ENCODE assay signal across 8 cellular contexts in the genomic region with DNA sequence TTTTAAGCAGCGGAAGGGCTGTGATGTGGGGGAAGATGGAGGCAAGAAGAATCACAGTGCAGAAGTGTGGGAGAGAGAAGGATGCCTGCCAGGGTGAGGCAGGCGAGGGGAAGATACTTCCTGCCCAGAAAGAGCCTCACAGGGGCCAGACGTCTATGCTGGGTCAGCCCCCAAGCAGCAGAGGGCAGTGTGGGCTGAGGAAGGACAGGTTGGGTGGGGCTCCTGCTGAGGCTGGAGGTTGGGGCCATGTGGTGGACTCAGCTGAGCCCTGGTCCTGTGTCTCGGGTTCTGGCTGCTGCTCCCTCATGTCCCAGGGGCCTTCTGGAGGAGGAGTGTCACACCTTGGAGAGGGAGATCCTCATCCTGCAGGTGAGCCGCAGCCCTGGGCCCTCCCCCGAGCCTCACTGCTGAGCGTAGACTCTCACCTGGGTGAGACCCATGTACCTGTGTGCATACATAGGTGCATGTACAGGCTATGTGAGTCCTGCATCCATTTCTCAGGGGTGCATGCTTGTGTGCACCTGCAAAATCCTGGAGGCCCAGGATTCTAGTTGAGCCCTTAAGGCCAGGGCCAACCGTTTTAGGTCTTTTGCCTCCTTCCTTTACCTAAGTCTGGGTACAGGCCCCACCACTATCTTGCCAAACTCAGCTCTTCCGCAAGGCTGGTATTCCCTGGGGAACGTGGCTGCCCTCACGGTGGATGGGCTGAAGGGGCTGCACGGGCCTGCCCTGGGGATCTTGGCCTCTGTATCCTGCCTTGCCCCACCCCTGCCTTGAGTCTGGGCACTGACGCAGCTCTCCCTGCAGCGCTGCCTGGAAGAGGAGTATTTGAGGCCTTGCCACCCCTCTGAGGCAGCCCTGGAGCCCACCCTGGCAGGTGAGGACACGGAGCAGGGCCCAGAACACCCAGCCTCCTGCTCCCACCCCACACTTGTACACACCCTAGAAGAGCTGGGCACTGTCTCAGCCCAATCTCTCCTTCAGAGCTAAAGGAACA. TPM values are rescaled to one million over a fixed set of nuclear protein-coding genes. Genes with fewer than 3 reads are reported as not detected.
DNase-seq lines count a peak whose midpoint lies in the region; FAIRE-seq and TF ChIP-seq lines count a peak whose summit lies in the region.

No MANE protein-coding gene starts in this region.

- H3K4me2 ChIP-seq in GM23248 (ENCODE audit: unreplicated experiment): no peak overlapping the region

- H3K4me3 ChIP-seq in BJ (ENCODE audit: low read depth, low read length) (no peak overlapping the region), GM23248 (no peak overlapping the region), Peyer's patch (no peak overlapping the region), fibroblast of the aortic adventitia (ENCODE audit: low read depth, low read length) (no peak overlapping the region)

- TF ChIP-seq POLR2A in Peyer's patch (IDR thresholded peaks at IDR 0.05): no peak

- no peak overlapping the region for H3K27ac ChIP-seq in GM23248
- no peak overlapping the region for H3K27ac ChIP-seq in Peyer's patch

- peaks cover 11% of the 10 kb centered on the region; the same call in 1 of the 2 replicates for H3F3A ChIP-seq in GM23248 (ENCODE audit: insufficient read depth)

- H3K9me3 ChIP-seq in GM23248 (ENCODE audit: low read depth) (no peaks in the 10 kb centered on the region), Peyer's patch (no peaks in the 10 kb centered on the region)

- in situ Hi-C loops in GM23248 (cut with MboI): no loop called here

- H3K9me2 ChIP-seq in GM23248 (ENCODE audit: insufficient read depth): no peaks in the 10 kb centered on the region

- no peaks in the 10 kb centered on the region for H4K20me1 ChIP-seq in GM23248 (ENCODE audit: insufficient read depth)

- H3K9ac ChIP-seq in GM23248: no peak overlapping the region

- H3K79me2 ChIP-seq in GM23248 (ENCODE audit: insufficient read depth): no peaks in the 10 kb centered on the region

- H3K4me1 ChIP-seq in GM23248 (ENCODE audit: insufficient read depth) (peaks cover 12% of the 10 kb centered on the region), Peyer's patch (peaks cover 0 to 24% (median 4%) of the 10 kb centered on the region in 4 donors)

- H3K36me3 ChIP-seq in BJ (ENCODE audit: control insufficient read depth, insufficient read depth, low read length) (peaks cover 13% of the 10 kb centered on the region), GM23248 (ENCODE audit: low read depth) (no peaks in the 10 kb centered on the region), Peyer's patch (no peaks in the 10 kb centered on the region)

- no peaks in the 10 kb centered on the region for H3K27me3 ChIP-seq in BJ (ENCODE audit: control insufficient read depth, insufficient read depth, low read length)
- H3K27me3 ChIP-seq in GM23248 (replicated peaks; ENCODE audit: insufficient read depth): no peaks in the 10 kb centered on the region
- H3K27me3 ChIP-seq in Peyer's patch: no peaks in the 10 kb centered on the region

- H2AFZ ChIP-seq in GM23248: no peak overlapping the region

- POLR2A ChIA-PET in BJ (lab: Charles Lee): no interaction called here

- CTCF ChIA-PET in BJ (lab: Yijun Ruan, JAX): interaction anchor here (0.7 to 1.6 kb wide), 2 partner anchors 10 to 53 kb away, joined by 8 to 10 read pairs; no protein-coding TSS in a partner anchor

- TF ChIP-seq CTCF in BJ (IDR thresholded peaks at IDR 0.05; ENCODE audit: insufficient read depth, low read depth, low read length) (peak; percentile 47), Peyer's patch (IDR thresholded peaks at IDR 0.05) (peak in 4 of 6 experiments; percentile 6 to 31 (median 18)), fibroblast of the aortic adventitia (IDR thresholded peaks at IDR 0.05; ENCODE audit: insufficient read depth, low read length) (peak; percentile 38)

- DNase-seq in BJ (ENCODE audit: low read depth): no peak
- peak; percentile 63 for DNase-seq in GM23248
- DNase-seq in Peyer's patch: no peak
- DNase-seq in fibroblast of the aortic adventitia (ENCODE audit: low read depth): no peak
- DNase-seq in mesenteric fat pad (ENCODE audit: low spot score): no peak
- no peak for DNase-seq in putamen (ENCODE audit: low spot score)
- no peak for DNase-seq in GM19240 (ENCODE audit: insufficient read length, low spot score)
- no peak for DNase-seq in RCC 7860 (ENCODE audit: low spot score)

- 68 to 78% methylated on average over 15 of the region's 15 CpGs for WGBS in GM23248 (ENCODE audit: low coverage in 1 of 2, low lambda C conversion rate in 2 of 2, missing lambda C conversion rate in 2 of 2), 2 experiments

- FAIRE-seq in RCC 7860 (lab: Jason Lieb, UNC): no peak

RNA-seq across cellular contexts. Expression of a gene that starts 3.7 kb away (rescaled TPM):
- polyA plus RNA-seq in BJ (2011; rRNA removed) (0.98 and 2.0 TPM in 2 replicates), GM23248 (2016; fragmentation: Nextera tagmentation; extraction: Ambion mirVana) (4.3 and 5.3 TPM in 2 replicates)
- polyA minus RNA-seq in BJ (2011; rRNA and poly(A)+ RNA removed): 0.66 and 0.77 TPM in 2 replicates
- total RNA-seq in GM23248 (2014; rRNA removed; shearing (Covaris generic)): 3.1 and 4.7 TPM in 2 replicates
- total RNA-seq in Peyer's patch (10 to 100 TPM; 12.4 to 18.2 (median 15.7) TPM), fibroblast of the aortic adventitia (ENCODE audit: low replicate concordance) (2.6 TPM in 2 replicates), mesenteric fat pad (3.9 TPM)

RNA-seq across cellular contexts. Expression of a gene that starts 16.1 kb away (rescaled TPM):
- polyA plus RNA-seq in BJ (2011; rRNA removed): 60.2 and 82.2 TPM in 2 replicates
- polyA minus RNA-seq in BJ (2011; rRNA and poly(A)+ RNA removed): 53.3 and 71.8 TPM in 2 replicates
- 123 and 221 TPM in 2 replicates for total RNA-seq in GM23248 (2014; rRNA removed; shearing (Covaris generic))
- polyA plus RNA-seq in GM23248 (2016; fragmentation: Nextera tagmentation; extraction: Ambion mirVana): 27.3 and 28.9 TPM in 2 replicates
- total RNA-seq in Peyer's patch: 10 to 100 TPM in 3 of 4 donors, 1 to 10 TPM in 1; 8.2 to 28.9 (median 22.2) TPM
- 19.7 and 99.1 TPM in 2 replicates for total RNA-seq in fibroblast of the aortic adventitia (ENCODE audit: low replicate concordance)
- total RNA-seq in mesenteric fat pad: 66.3 TPM

RNA-seq across cellular contexts. Expression of a gene that starts 20.3 kb away (rescaled TPM):
- polyA plus RNA-seq in BJ (2011; rRNA removed) (135 and 186 TPM in 2 replicates), GM23248 (2016; fragmentation: Nextera tagmentation; extraction: Ambion mirVana) (174 and 177 TPM in 2 replicates)
- polyA minus RNA-seq in BJ (2011; rRNA and poly(A)+ RNA removed): 53.8 and 80.8 TPM in 2 replicates
- total RNA-seq in GM23248 (2014; rRNA removed; shearing (Covaris generic)): 122 and 140 TPM in 2 replicates
- total RNA-seq in Peyer's patch (100 to 1,000 TPM in 2 of 4 donors, 10 to 100 TPM in 2; 87.5 to 218 (median 122) TPM), fibroblast of the aortic adventitia (ENCODE audit: low replicate concordance) (47.3 and 53.1 TPM in 2 replicates), mesenteric fat pad (133 TPM)

RNA-seq across cellular contexts. Expression of a gene that starts 25.3 kb away (rescaled TPM):
- polyA plus RNA-seq in BJ (2011; rRNA removed) (20.9 and 35.3 TPM in 2 replicates), GM23248 (2016; fragmentation: Nextera tagmentation; extraction: Ambion mirVana) (16.7 and 21.0 TPM in 2 replicates)
- 23.8 and 42.8 TPM in 2 replicates for polyA minus RNA-seq in BJ (2011; rRNA and poly(A)+ RNA removed)
- total RNA-seq in GM23248 (2014; rRNA removed; shearing (Covaris generic)): 42.9 and 51.1 TPM in 2 replicates
- total RNA-seq in Peyer's patch (100 to 1,000 TPM in 1 of 4 donors, 10 to 100 TPM in 3; 16.6 to 106 (median 38.6) TPM), fibroblast of the aortic adventitia (ENCODE audit: low replicate concordance) (15.1 and 15.6 TPM in 2 replicates), mesenteric fat pad (23.2 TPM)

RNA-seq across cellular contexts. Expression of a gene that starts 36.2 kb away (rescaled TPM):
- polyA plus RNA-seq in BJ (2011; rRNA removed) (29.2 and 53.9 TPM in 2 replicates), GM23248 (2016; fragmentation: Nextera tagmentation; extraction: Ambion mirVana) (34.4 and 34.6 TPM in 2 replicates)
- polyA minus RNA-seq in BJ (2011; rRNA and poly(A)+ RNA removed): 56.4 and 61.1 TPM in 2 replicates
- 20.6 and 22.2 TPM in 2 replicates for total RNA-seq in GM23248 (2014; rRNA removed; shearing (Covaris generic))
- total RNA-seq in Peyer's patch (10 to 100 TPM in 2 of 4 donors, 1 to 10 TPM in 2; 8.8 to 19.0 (median 11.5) TPM), fibroblast of the aortic adventitia (ENCODE audit: low replicate concordance) (6.8 and 25.9 TPM in 2 replicates), mesenteric fat pad (2.2 TPM)
